6 cellular contexts compared by ENCODE assay signal in the genomic region with DNA sequence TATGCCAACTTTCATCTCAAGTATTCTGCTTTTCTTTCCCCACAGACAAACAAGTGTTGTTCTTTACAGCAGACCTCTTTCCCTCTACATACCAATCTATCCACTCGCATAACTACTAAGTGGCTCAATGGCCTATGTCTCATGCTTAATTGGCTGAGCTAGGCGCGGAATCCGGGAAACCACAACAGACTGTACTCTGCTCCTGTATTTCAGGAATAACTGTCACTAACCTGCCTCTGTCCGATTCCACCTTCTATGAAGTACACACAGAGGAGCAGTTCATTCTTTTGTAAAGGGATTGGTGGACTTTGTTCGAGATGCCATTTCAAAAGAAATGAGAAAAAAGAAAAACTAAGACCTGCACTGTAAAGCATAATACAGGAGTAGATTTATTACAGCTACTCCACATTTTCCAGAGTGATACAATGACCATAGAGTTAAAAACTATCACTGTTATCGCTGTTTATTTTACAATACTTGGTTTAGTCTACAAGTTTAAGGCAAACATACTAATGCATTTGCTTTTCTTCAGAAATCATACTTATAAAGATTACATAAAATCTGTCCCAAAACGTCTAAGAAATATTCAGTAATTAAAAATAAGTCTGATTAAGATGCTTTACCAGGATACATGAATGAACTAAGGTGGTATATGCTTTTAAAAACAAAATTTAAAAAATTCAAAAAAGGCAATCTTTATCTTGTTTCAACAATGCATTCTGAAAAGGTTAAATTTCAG. TPM values are rescaled to one million over a fixed set of nuclear protein-coding genes. Genes with fewer than 3 reads are reported as not detected.
DNase-seq lines count a peak whose midpoint lies in the region; ATAC-seq, FAIRE-seq and TF ChIP-seq lines count a peak whose summit lies in the region.
"Not testable (repeated sequence)": the region's sequence is repeated elsewhere in the genome, so short reads cannot be mapped to it uniquely, and the experiment has no call there.

No MANE protein-coding gene starts in this region.

- H3F3A ChIP-seq in PC-3 (ENCODE audit: low read length, unreplicated experiment): not testable (repeated sequence)

- not testable (repeated sequence) for H3K4me2 ChIP-seq in PC-3 (ENCODE audit: low read length)

- not testable (repeated sequence) for H3K79me2 ChIP-seq in PC-3 (ENCODE audit: low read length)

- H3K27me3 ChIP-seq in A673 (replicated peaks; ENCODE audit: insufficient read depth, low read depth, low read length, poor library complexity); PC-3 (ENCODE audit: low read length); left ventricle myocardium inferior (ENCODE audit: low read depth): not testable (repeated sequence)

- H3K27ac Mint-ChIP-seq in MCF 10A (ENCODE audit: low read depth, unreplicated experiment): not testable (repeated sequence)

- POLR2A ChIA-PET in A673 (lab: Charles Lee; ENCODE audit: low non-redundant PET); PC-3 (lab: Charles Lee; ENCODE audit: unreplicated experiment); MCF 10A (lab: Yijun Ruan, JAX): not testable (repeated sequence)

- not testable (repeated sequence) for ATAC-seq in PC-3
- peak; percentile 53 for ATAC-seq in Right ventricle myocardium superior (ENCODE audit: poor library complexity)

- peak; percentile 20 for FAIRE-seq in H54 (lab: Jason Lieb, UNC)

- not testable (repeated sequence) for H2AFZ ChIP-seq in PC-3 (ENCODE audit: low read length)

- not testable (repeated sequence) for H3K4me1 ChIP-seq in A673 (ENCODE audit: insufficient read depth, low read length, poor library complexity, severe bottlenecking); PC-3 (ENCODE audit: insufficient read depth, low read length); left ventricle myocardium inferior

- TF ChIP-seq CTCF in A673 (conservative IDR thresholded peaks at IDR 0.05; ENCODE audit: low read depth, low read length); PC-3 (conservative IDR thresholded peaks at IDR 0.05; ENCODE audit: low read depth, low read length); MCF 10A (IDR thresholded peaks at IDR 0.05; ENCODE audit: unreplicated experiment); left ventricle myocardium inferior (IDR thresholded peaks at IDR 0.05; ENCODE audit: borderline replicate concordance): not testable (repeated sequence)

- H3K9me2 ChIP-seq in PC-3 (replicated peaks; ENCODE audit: low read length): not testable (repeated sequence)

- TF ChIP-seq POLR2A in H54 (IDR thresholded peaks at IDR 0.05; ENCODE audit: low read depth, low read length): not testable (repeated sequence)

- not testable (repeated sequence) for H4K20me1 ChIP-seq in PC-3 (ENCODE audit: low read length)

- CTCF ChIA-PET in A673 (lab: Charles Lee): interaction anchor here (0.6 kb wide), 1 partner anchor 160 kb away, joined by 4 read pairs; no protein-coding TSS in a partner anchor
- CTCF ChIA-PET in PC-3 (lab: Charles Lee); MCF 10A (lab: Yijun Ruan, JAX): not testable (repeated sequence)

- BruUV-seq in A673 (replicated peaks; lab: Mats Ljungman, UMichigan) (TSS peak; percentile 42), PC-3 (replicated peaks; lab: Mats Ljungman, UMichigan) (TSS peak; percentile 15), MCF 10A (replicated peaks; lab: Mats Ljungman, UMichigan) (TSS peak; percentile 46)

- H3K9me3 Mint-ChIP-seq in MCF 10A (ENCODE audit: unreplicated experiment): not testable (repeated sequence)

- H3K9me3 ChIP-seq in A673 (ENCODE audit: low read depth, low read length, poor library complexity, severe bottlenecking); PC-3 (ENCODE audit: low read length); left ventricle myocardium inferior (replicated peaks): not testable (repeated sequence)

- not testable (repeated sequence) for H3K27ac ChIP-seq in A673 (ENCODE audit: low read depth, low read length, poor library complexity, severe bottlenecking); PC-3 (ENCODE audit: low read length)
- H3K27ac ChIP-seq in left ventricle myocardium inferior (replicated peaks): peak overlapping the region; percentile 51

- DNase-seq in A673 (ENCODE audit: low spot score); H54 (ENCODE audit: insufficient read length, low spot score); PC-3; MCF 10A (ENCODE audit: unreplicated experiment); Right ventricle myocardium superior; left ventricle myocardium inferior: not testable (repeated sequence)

- peaks cover 43% of the 10 kb centered on the region for H3K36me3 Mint-ChIP-seq in MCF 10A (ENCODE audit: insufficient read depth, unreplicated experiment)

- H3K4me3 Mint-ChIP-seq in MCF 10A (ENCODE audit: unreplicated experiment): not testable (repeated sequence)

- intact Hi-C loops in A673 (cut with micrococcal nuclease; ENCODE audit: unreplicated experiment); PC-3 (cut with micrococcal nuclease); MCF 10A (cut with micrococcal nuclease); Right ventricle myocardium superior (cut with DNase I); left ventricle myocardium inferior (cut with micrococcal nuclease): not testable (repeated sequence)

- H3K27me3 Mint-ChIP-seq in MCF 10A (ENCODE audit: insufficient read depth, unreplicated experiment): not testable (repeated sequence)

- H3K4me1 Mint-ChIP-seq in MCF 10A (ENCODE audit: insufficient read depth, unreplicated experiment): not testable (repeated sequence)

- not testable (repeated sequence) for H3K4me3 ChIP-seq in A673 (ENCODE audit: low read depth, low read length, poor library complexity, severe bottlenecking); PC-3 (ENCODE audit: low read length); left ventricle myocardium inferior

- H3K36me3 ChIP-seq in A673 (ENCODE audit: insufficient read depth, low read length, poor library complexity, severe bottlenecking): peaks cover 31% of the 10 kb centered on the region
- peaks cover 19% of the 10 kb centered on the region for H3K36me3 ChIP-seq in PC-3 (ENCODE audit: low read depth, low read length)
- H3K36me3 ChIP-seq in left ventricle myocardium inferior: peaks cover 52% of the 10 kb centered on the region

- not testable (repeated sequence) for H3K9ac ChIP-seq in PC-3 (ENCODE audit: low read length)

RNA-seq across cellular contexts. Expression of a gene that starts 22.7 kb away (rescaled TPM):
- total RNA-seq in A673 (2021) (33.1 and 34.6 TPM in 2 replicates), PC-3 (2014; rRNA removed) (38.2 and 49.5 TPM in 2 replicates), MCF 10A (2022) (31.5 and 38.9 TPM in 2 replicates), Right ventricle myocardium superior (17.8 TPM), left ventricle myocardium inferior (17.5 TPM)
